ENCODE assay signal across 9 cellular contexts in the genomic region with DNA sequence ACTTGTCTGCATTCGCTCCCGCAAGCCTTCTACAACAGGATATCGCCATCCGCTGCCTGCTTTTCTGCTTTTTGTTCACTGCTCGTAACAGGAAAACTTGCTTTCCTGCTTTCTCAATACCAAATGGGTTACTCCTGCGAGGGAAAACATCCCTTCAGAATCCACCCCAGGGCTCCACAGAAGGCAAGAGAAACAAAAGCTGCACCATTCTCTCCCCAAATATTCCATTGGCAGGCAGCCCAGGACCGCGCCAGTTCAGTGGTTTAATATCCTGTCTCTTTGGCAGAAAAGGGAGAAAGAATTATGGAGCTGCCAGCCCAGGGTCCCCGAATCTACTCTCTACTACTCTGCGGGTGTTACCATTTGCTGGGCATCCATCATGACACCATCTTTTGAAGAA.
DNase-seq lines count a peak whose midpoint lies in the region; ATAC-seq and TF ChIP-seq lines count a peak whose summit lies in the region.
"Had no signal": no experiment of that assay in that cellular context is flagged by ENCODE, and none has a peak within 500 bp of the region (broad histone marks: within the 10 kb centered on the region; RNA-seq: fewer than 3 reads in every experiment).

No MANE protein-coding gene starts in this region.

- TF ChIP-seq POLR2A in suprapubic skin (IDR thresholded peaks at IDR 0.05): no peak

- H3K27me3 ChIP-seq in hepatocyte: no peaks in the 10 kb centered on the region
- H3K27me3 ChIP-seq in suprapubic skin: no peaks in the 10 kb centered on the region
- H3K27me3 ChIP-seq: body of pancreas had no signal

- 72% methylated on average over 10 of the region's 10 CpGs for WGBS in hepatocyte (ENCODE audit: low lambda C conversion rate, missing lambda C conversion rate)
- WGBS in suprapubic skin: 44% methylated on average over 10 of the region's 10 CpGs

- no peaks in the 10 kb centered on the region for H4K20me1 ChIP-seq in hepatocyte (ENCODE audit: insufficient read depth, poor library complexity, severe bottlenecking)

- H3K27ac ChIP-seq in hepatocyte (peak overlapping the region; percentile 63), suprapubic skin (peak overlapping the region; percentile 2)
- H3K27ac ChIP-seq: body of pancreas had no signal

- H3K36me3 ChIP-seq in hepatocyte (replicated peaks; ENCODE audit: insufficient read depth, low read depth) (no peaks in the 10 kb centered on the region), suprapubic skin (no peaks in the 10 kb centered on the region)

- H2AFZ ChIP-seq in hepatocyte: no peak overlapping the region

- no peak for TF ChIP-seq EP300 in suprapubic skin (IDR thresholded peaks at IDR 0.05)

- DNase-seq in NCI-H748 (lab: John Stamatoyannopoulos, UW; ENCODE audit: unreplicated experiment) (peak; percentile 43), NCI-H748 treated with DMSO at 0.1 percent for 48 hours (lab: John Stamatoyannopoulos, UW) (no peak), amniotic epithelial cell (ENCODE audit: low read depth) (peak; percentile 52), hepatocyte (ENCODE audit: low spot score) (no peak), suprapubic skin (ENCODE audit: low spot score in 2 of 2) (no peak), NCI-H128 (lab: John Stamatoyannopoulos, UW; ENCODE audit: unreplicated experiment) (no peak)
- DNase-seq in stimulated activated naive CD4-positive, alpha-beta T cell treated with Interleukin-2 at 50 U/mL for 16 hours (lab: John Stamatoyannopoulos, UW): no peak
- DNase-seq: body of pancreas had no signal

- peak overlapping the region; percentile 20 for H3K4me2 ChIP-seq in hepatocyte

- peaks cover 3% of the 10 kb centered on the region for H3K79me2 ChIP-seq in hepatocyte

- H3K4me3 ChIP-seq in hepatocyte (no peak overlapping the region), suprapubic skin (peak overlapping the region; percentile 13)
- H3K4me3 ChIP-seq: body of pancreas had no signal

- TF ChIP-seq CTCF in hepatocyte (IDR thresholded peaks at IDR 0.05; ENCODE audit: poor library complexity) (no peak), suprapubic skin (IDR thresholded peaks at IDR 0.05) (no peak)

- H3K4me1 ChIP-seq in hepatocyte (ENCODE audit: insufficient read depth) (peaks cover 25% of the 10 kb centered on the region), suprapubic skin (peaks cover 66% of the 10 kb centered on the region)

- H3K9me2 ChIP-seq in hepatocyte (replicated peaks; ENCODE audit: insufficient read depth): no peaks in the 10 kb centered on the region

- ATAC-seq in GM18520 (IDR thresholded peaks at IDR 0.05; ENCODE audit: unreplicated experiment): no peak
- ATAC-seq: body of pancreas had no signal

- H3K9me3 ChIP-seq in hepatocyte (ENCODE audit: low read depth): no peaks in the 10 kb centered on the region
- no peaks in the 10 kb centered on the region for H3K9me3 ChIP-seq in suprapubic skin
- H3K9me3 ChIP-seq: body of pancreas had no signal

Comparison
In these comparisons a context has a peak if more than half of its experiments do, and no peak if none do; other contexts are left out.
1. DNase-seq: peak in NCI-H748 (single experiment) and amniotic epithelial cell (single experiment); none in NCI-H748 treated with DMSO at 0.1 percent for 48 hours (single experiment), hepatocyte (single experiment), suprapubic skin (0 of 2), NCI-H128 (single experiment) and stimulated activated naive CD4-positive, alpha-beta T cell treated with Interleukin-2 at 50 U/mL for 16 hours (single experiment).